ENCODE assay signal across 27 cellular contexts in the genomic region with DNA sequence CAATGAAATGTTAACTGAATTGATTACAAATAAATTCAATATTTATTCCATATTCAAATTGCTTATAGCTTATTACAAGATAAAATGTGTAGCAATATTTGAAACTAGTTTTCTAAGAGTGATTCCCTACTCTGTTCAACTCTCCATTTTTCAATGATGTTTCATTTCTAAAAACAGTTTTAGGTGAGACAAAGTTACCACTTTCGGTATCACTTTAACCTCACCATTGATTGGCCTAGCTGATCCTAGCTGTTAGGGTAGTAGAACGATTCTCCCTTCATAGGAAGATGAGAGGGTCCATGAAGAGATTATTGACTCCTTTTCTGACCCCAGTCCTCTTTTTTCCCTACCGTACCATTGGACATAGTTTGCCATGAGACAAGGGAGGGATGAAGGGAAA.
"Had no signal": no experiment of that assay in that cellular context is flagged by ENCODE, and none has a peak within 500 bp of the region (broad histone marks: within the 10 kb centered on the region; RNA-seq: fewer than 3 reads in every experiment).

No MANE protein-coding gene starts in this region.

- DNase-seq: IMR-90; Kasumi-1; KG1; MV-4-11; NCI-H1092; NCI-H1105 treated with DMSO at 0.1 percent for 48 hours; NCI-H1417 treated with DMSO at 0.1 percent for 48 hours; NCI-H146; NCI-H187; NCI-H2029; NCI-H2081 treated with DMSO at 0.1 percent for 48 hours; NCI-H2171; NCI-H226; NCI-H446; NCI-H510A; NCI-H524 treated with DMSO at 0.1 percent for 48 hours; NCI-H69; NCI-H774; NK-92 treated with Interleukin-12 subunit alpha and Interleukin-12 subunit beta, amount 100 ng/mL, for 24 hours; PC-3; SHP77; SK-N-SH; SW 1271; T-cell had no signal

- H3K9ac ChIP-seq: SK-N-SH had no signal

- H3K27ac Mint-ChIP-seq: T-cell had no signal

- ATAC-seq: Panc1, PC-3, T-cell had no signal

- H3K4me1 Mint-ChIP-seq: T-cell had no signal

- H3K27me3 Mint-ChIP-seq: T-cell had no signal

- H3K9me3 ChIP-seq: SK-N-SH had no signal

- H3K4me2 ChIP-seq: SK-N-SH had no signal

- H3K9me2 ChIP-seq: SK-N-SH had no signal

- H3K36me3 Mint-ChIP-seq: T-cell had no signal

- H3K27ac ChIP-seq: HL-60, RWPE1 had no signal

- H3K4me3 Mint-ChIP-seq: T-cell had no signal
